In genomic region chr19:33214621-33215020, GRCh38 we compare ENCODE assay signal across 9 cellular contexts. TPM values are rescaled to one million over a fixed set of nuclear protein-coding genes. Genes with fewer than 3 reads are reported as not detected.
DNase-seq lines count a peak whose midpoint lies in the region; ATAC-seq and TF ChIP-seq lines count a peak whose summit lies in the region.
"Had no signal": no experiment of that assay in that cellular context is flagged by ENCODE, and none has a peak within 500 bp of the region (broad histone marks: within the 10 kb centered on the region; RNA-seq: fewer than 3 reads in every experiment).

No MANE protein-coding gene starts in this region.

- H3F3A ChIP-seq in GM23338 (replicated peaks; ENCODE audit: low read depth), result no peaks in the 10 kb centered on the region
- H3F3A ChIP-seq in OCI-LY1 (ENCODE audit: insufficient read depth, low read length), result no peaks in the 10 kb centered on the region

- H2AFZ ChIP-seq in GM23338 (no peak overlapping the region), OCI-LY1 (ENCODE audit: low read length) (no peak overlapping the region), fibroblast of lung (ENCODE audit: low read length) (no peak overlapping the region)

- peak overlapping the region; percentile 68 for H3K27ac Mint-ChIP-seq in GM23338

- H3K4me3 Mint-ChIP-seq in GM23338, result no peak overlapping the region

- no peaks in the 10 kb centered on the region for H3K9me3 Mint-ChIP-seq in GM23338

- peak; percentile 63 for DNase-seq in A673 (ENCODE audit: low spot score)
- DNase-seq in GM23338 (ENCODE audit: low spot score), result peak; percentile 80
- DNase-seq in fibroblast of lung (ENCODE audit: low read depth in 2 of 2), result peak; percentile 19 to 26
- no peak for DNase-seq in amniotic stem cell (lab: John Stamatoyannopoulos, UW)
- no peak for DNase-seq in stimulated activated naive CD8-positive, alpha-beta T cell treated with anti-CD3 and anti-CD28 coated beads, Interleukin-15, Interleukin-2, amounts not matched to agents 100 U/mL and 50 U/mL, for 24 hours
- DNase-seq in GM20000 (ENCODE audit: low spot score), result no peak
- DNase-seq in NCI-H226, result no peak

- H4K20me1 ChIP-seq in GM23338 (replicated peaks; ENCODE audit: insufficient read depth), result no peaks in the 10 kb centered on the region
- H4K20me1 ChIP-seq in OCI-LY1 (ENCODE audit: insufficient read depth, low read length), result no peaks in the 10 kb centered on the region
- no peaks in the 10 kb centered on the region for H4K20me1 ChIP-seq in fibroblast of lung (ENCODE audit: control insufficient read depth, extremely low read depth, insufficient read depth, low read length)

- no peak overlapping the region for H3K9ac ChIP-seq in OCI-LY1 (ENCODE audit: low read length)
- no peak overlapping the region for H3K9ac ChIP-seq in fibroblast of lung (ENCODE audit: insufficient read depth, low read length)

- peaks cover 17% of the 10 kb centered on the region for H3K27me3 Mint-ChIP-seq in GM23338 (ENCODE audit: insufficient read depth, low read depth, poor library complexity)

- peaks cover 7% of the 10 kb centered on the region; the same call in 2 of the 3 replicates for H3K4me1 Mint-ChIP-seq in GM23338

- H3K36me3 Mint-ChIP-seq in GM23338 (ENCODE audit: low read depth), result no peaks in the 10 kb centered on the region

- H3K79me2 ChIP-seq in GM23338 (replicated peaks; ENCODE audit: insufficient read depth) (no peaks in the 10 kb centered on the region), OCI-LY1 (ENCODE audit: insufficient read depth, low read length) (no peaks in the 10 kb centered on the region), fibroblast of lung (ENCODE audit: control insufficient read depth, insufficient read depth, low read length) (no peaks in the 10 kb centered on the region)

- BruUV-seq in A673 (replicated peaks; lab: Mats Ljungman, UMichigan), result no TSS peak

- no peaks in the 10 kb centered on the region for H3K9me3 ChIP-seq in A673 (ENCODE audit: low read depth, low read length, poor library complexity, severe bottlenecking)
- H3K9me3 ChIP-seq in OCI-LY1 (ENCODE audit: low read length), result no peaks in the 10 kb centered on the region
- H3K9me3 ChIP-seq in fibroblast of lung (ENCODE audit: control insufficient read depth, insufficient read depth, low read depth, low read length), result no peaks in the 10 kb centered on the region

- POLR2A ChIA-PET in A673 (lab: Charles Lee; ENCODE audit: low non-redundant PET), result no interaction called here

- H3K4me2 ChIP-seq in GM23338 (no peak overlapping the region), OCI-LY1 (ENCODE audit: low read length) (no peak overlapping the region), fibroblast of lung (ENCODE audit: extremely low read depth, insufficient read depth, low read length) (no peak overlapping the region)

- H3K27ac ChIP-seq in A673 (ENCODE audit: low read depth, low read length, poor library complexity, severe bottlenecking), result no peak overlapping the region
- H3K27ac ChIP-seq in GM23338 (ENCODE audit: low read depth), result no peak overlapping the region
- no peak overlapping the region for H3K27ac ChIP-seq in OCI-LY1 (ENCODE audit: low read depth, low read length, poor library complexity, severe bottlenecking)
- no peak overlapping the region for H3K27ac ChIP-seq in fibroblast of lung (ENCODE audit: insufficient read depth, low read length)

- H3K4me1 ChIP-seq in A673 (ENCODE audit: insufficient read depth, low read length, poor library complexity, severe bottlenecking) (no peaks in the 10 kb centered on the region), GM23338 (ENCODE audit: insufficient read depth) (no peaks in the 10 kb centered on the region), OCI-LY1 (ENCODE audit: insufficient read depth, low read length, severe bottlenecking) (no peaks in the 10 kb centered on the region), fibroblast of lung (ENCODE audit: control insufficient read depth, extremely low read depth, insufficient read depth, low read length) (no peaks in the 10 kb centered on the region)

- no peaks in the 10 kb centered on the region for H3K36me3 ChIP-seq in A673 (ENCODE audit: insufficient read depth, low read length, poor library complexity, severe bottlenecking)
- H3K36me3 ChIP-seq in GM23338 (ENCODE audit: insufficient read depth), result no peaks in the 10 kb centered on the region
- H3K36me3 ChIP-seq in OCI-LY1 (ENCODE audit: insufficient read depth, low read length), result no peaks in the 10 kb centered on the region
- no peaks in the 10 kb centered on the region for H3K36me3 ChIP-seq in fibroblast of lung (ENCODE audit: control insufficient read depth, insufficient read depth, low read length)

- intact Hi-C loops in A673 (cut with micrococcal nuclease; ENCODE audit: unreplicated experiment), result no loop called here

- H3K27me3 ChIP-seq in A673 (replicated peaks; ENCODE audit: insufficient read depth, low read depth, low read length, poor library complexity), result no peaks in the 10 kb centered on the region
- no peaks in the 10 kb centered on the region for H3K27me3 ChIP-seq in GM23338 (ENCODE audit: insufficient read depth)
- H3K27me3 ChIP-seq in OCI-LY1 (ENCODE audit: insufficient read depth, low read length), result peaks cover 4% of the 10 kb centered on the region; the same call in 1 of the 2 replicates
- H3K27me3 ChIP-seq in fibroblast of lung (ENCODE audit: control insufficient read depth, insufficient read depth, low read length), result no peaks in the 10 kb centered on the region

- peak; percentile 62 for TF ChIP-seq CTCF in A673 (conservative IDR thresholded peaks at IDR 0.05; ENCODE audit: low read depth, low read length)
- TF ChIP-seq CTCF in GM23338 (conservative IDR thresholded peaks at IDR 0.05; ENCODE audit: low read depth in 2 of 2), result peak; percentile 57 to 72
- 0 out of 2 replicates have a peak, but pooled peaks have one; percentile 17 for TF ChIP-seq CTCF in OCI-LY1 (IDR thresholded peaks at IDR 0.05; ENCODE audit: low read length)
- TF ChIP-seq CTCF in fibroblast of lung (conservative IDR thresholded peaks at IDR 0.05 in 1 of 2, IDR thresholded peaks at IDR 0.05 in 1 of 2; ENCODE audit: low read depth in 1 of 2, low read length in 2 of 2), result peak; percentile 25 to 42
- TF ChIP-seq CTCF in GM20000 (IDR thresholded peaks at IDR 0.05; ENCODE audit: extremely low read depth, missing control alignments), result no peak

- no peaks in the 10 kb centered on the region for H3K9me2 ChIP-seq in GM23338 (ENCODE audit: insufficient read depth)
- H3K9me2 ChIP-seq in OCI-LY1 (ENCODE audit: low read depth, low read length), result no peaks in the 10 kb centered on the region

- peak; percentile 68 for ATAC-seq in GM23338
- no peak for ATAC-seq in stimulated activated naive CD8-positive, alpha-beta T cell treated with anti-CD3 and anti-CD28 coated beads, Interleukin-15, Interleukin-2, amounts not matched to agents 100 U/mL and 50 U/mL, for 24 hours

- CTCF ChIA-PET in A673 (lab: Charles Lee), result interaction anchor here (0.6 to 1.2 kb wide), 3 partner anchors 25 to 192 kb away, joined by 3 to 6 read pairs (median 5); no protein-coding TSS in a partner anchor

- H3K4me3 ChIP-seq in A673 (ENCODE audit: low read depth, low read length, poor library complexity, severe bottlenecking), result no peak overlapping the region
- no peak overlapping the region for H3K4me3 ChIP-seq in GM23338
- no peak overlapping the region for H3K4me3 ChIP-seq in OCI-LY1 (ENCODE audit: low read depth, low read length, poor library complexity, severe bottlenecking)
- no peak overlapping the region for H3K4me3 ChIP-seq in fibroblast of lung (replicated peaks in 1 of 4; ENCODE audit: control extremely low read depth in 1 of 4, insufficient read depth in 1 of 4, low read depth in 3 of 4, low read length in 4 of 4)

TF ChIP-seq in GM23338, 12 proteins besides CTCF, POLR2A, EP300 and RAD21:
- TF ChIP-seq EZH2phosphoT487 (IDR thresholded peaks at IDR 0.05; ENCODE audit: unreplicated experiment) (no peak), POLR2AphosphoS5 (IDR thresholded peaks at IDR 0.05; ENCODE audit: low read depth) (no peak)
TF ChIP-seq in GM23338: peak in this region for 0.

RNA-seq across cellular contexts. Expression of gene SLC7A10, which starts 11.0 kb away (rescaled TPM):
- total RNA-seq in A673 (2021), result 0.17 and 0.28 TPM in 2 replicates
- 2.6 and 6.3 TPM in 2 replicates for total RNA-seq in GM23338 (2014; rRNA removed; shearing (Covaris generic))
- polyA plus RNA-seq in GM23338 (2016; fragmentation: Nextera tagmentation; extraction: Ambion mirVana), result 2.5 and 3.3 TPM in 2 replicates
- not detected in 2 replicates for total RNA-seq in fibroblast of lung
- polyA plus RNA-seq in fibroblast of lung, result not detected in 2 replicates
- polyA plus RNA-seq in fibroblast of lung (2012), result not detected in 2 replicates
- not detected in 2 replicates for polyA minus RNA-seq in fibroblast of lung (ENCODE audit: low replicate concordance)
- total RNA-seq: T-helper 1 cell treated with Interleukin-12 subunit alpha and Interleukin-12 subunit beta and Interleukin-4 antibody, amounts not matched to agents 30 ng/mL and 1 ng/mL, for 36 hours had no signal

RNA-seq across cellular contexts. Expression of gene LRP3, which starts 20.5 kb away (rescaled TPM):
- total RNA-seq in A673 (2021), result 39.4 and 42.0 TPM in 2 replicates
- 43.1 and 62.7 TPM in 2 replicates for total RNA-seq in GM23338 (2014; rRNA removed; shearing (Covaris generic))
- 3.5 and 4.3 TPM in 2 replicates for polyA plus RNA-seq in GM23338 (2016; fragmentation: Nextera tagmentation; extraction: Ambion mirVana)
- total RNA-seq in fibroblast of lung, result 24.4 and 28.2 TPM in 2 replicates
- polyA plus RNA-seq in fibroblast of lung, result 4.0 and 5.9 TPM in 2 replicates
- 13.6 and 30.2 TPM in 2 replicates for polyA plus RNA-seq in fibroblast of lung (2012)
- polyA minus RNA-seq in fibroblast of lung (ENCODE audit: low replicate concordance), result 10.2 and 17.7 TPM in 2 replicates

Comparison
In these comparisons a context has a peak if more than half of its experiments do, and no peak if none do; other contexts are left out.
1. DNase-seq: peak in A673 (single experiment), GM23338 (single experiment) and fibroblast of lung (2 of 2); none in amniotic stem cell (single experiment), stimulated activated naive CD8-positive, alpha-beta T cell treated with anti-CD3 and anti-CD28 coated beads, Interleukin-15, Interleukin-2, amounts not matched to agents 100 U/mL and 50 U/mL, for 24 hours (single experiment), GM20000 (single experiment) and NCI-H226 (single experiment).